In the genomic region with DNA sequence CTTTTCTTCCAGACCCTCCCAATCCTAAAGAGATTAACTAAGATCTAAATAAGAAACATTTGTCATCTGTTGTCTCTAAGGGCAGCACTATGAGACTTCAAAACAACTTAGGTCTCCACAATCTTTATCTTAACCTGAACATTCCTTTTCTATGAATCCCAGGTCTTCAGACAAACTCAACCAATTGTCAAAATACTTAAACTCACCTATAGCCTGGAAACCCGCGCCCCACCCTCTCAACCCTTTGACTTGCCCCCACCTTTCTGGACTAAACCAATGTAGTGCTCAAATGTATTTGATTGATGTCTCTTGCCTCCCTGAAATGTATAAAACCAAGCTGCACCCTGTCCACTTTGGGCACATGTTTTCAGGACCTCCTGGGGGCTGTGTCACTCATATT, we compare ENCODE assay signal across 22 cellular contexts.
"Had no signal": no experiment of that assay in that cellular context is flagged by ENCODE, and none has a peak within 500 bp of the region (broad histone marks: within the 10 kb centered on the region; RNA-seq: fewer than 3 reads in every experiment).

No MANE protein-coding gene starts in this region.

- H3K27me3 ChIP-seq: colonic mucosa, esophagus squamous epithelium, gastrocnemius medialis had no signal

- H3K36me3 ChIP-seq: colonic mucosa, esophagus squamous epithelium, gastrocnemius medialis, heart right ventricle, lower lobe of right lung had no signal

- H3K9me3 ChIP-seq: colonic mucosa, esophagus squamous epithelium, gastrocnemius medialis, heart right ventricle, lower lobe of right lung had no signal

- H3K4me1 ChIP-seq: colonic mucosa, lower lobe of right lung had no signal

- DNase-seq: cerebellar nuclear complex; colonic mucosa; cortex of kidney; effector CD8-positive, alpha-beta T cell; effector memory CD8-positive, alpha-beta T cell; erythroblast; esophagus squamous epithelium; foreskin fibroblast; foreskin melanocyte; gastrocnemius medialis; glutamatergic neuron; head of caudate nucleus; heart right ventricle; hippocampal formation; left cardiac atrium; left ventricle myocardium superior; lower lobe of right lung; mesenchymal stem cell; midbrain had no signal

- H3K4me3 ChIP-seq: colonic mucosa, esophagus squamous epithelium, gastrocnemius medialis, heart right ventricle, lower lobe of right lung had no signal

- H3K4me3 Mint-ChIP-seq: dendritic cell treated with granulocyte-macrophage colony-stimulating factor and Interleukin-4, amounts not matched to agents 40 ng/mL and 50 ng/mL, for 4 days had no signal

- ATAC-seq: effector memory CD8-positive, alpha-beta T cell; esophagus mucosa; gastrocnemius medialis; left cardiac atrium; left ventricle myocardium superior; lower lobe of right lung had no signal

- H3K9me3 Mint-ChIP-seq: dendritic cell treated with granulocyte-macrophage colony-stimulating factor and Interleukin-4, amounts not matched to agents 40 ng/mL and 50 ng/mL, for 4 days had no signal

- H3K27ac ChIP-seq: colonic mucosa, epithelial cell of prostate, esophagus squamous epithelium, gastrocnemius medialis, heart right ventricle, lower lobe of right lung had no signal

- H3K27ac Mint-ChIP-seq: dendritic cell treated with granulocyte-macrophage colony-stimulating factor and Interleukin-4, amounts not matched to agents 40 ng/mL and 50 ng/mL, for 4 days; effector memory CD8-positive, alpha-beta T cell had no signal
